8 cellular contexts compared by ENCODE assay signal in the genomic region with DNA sequence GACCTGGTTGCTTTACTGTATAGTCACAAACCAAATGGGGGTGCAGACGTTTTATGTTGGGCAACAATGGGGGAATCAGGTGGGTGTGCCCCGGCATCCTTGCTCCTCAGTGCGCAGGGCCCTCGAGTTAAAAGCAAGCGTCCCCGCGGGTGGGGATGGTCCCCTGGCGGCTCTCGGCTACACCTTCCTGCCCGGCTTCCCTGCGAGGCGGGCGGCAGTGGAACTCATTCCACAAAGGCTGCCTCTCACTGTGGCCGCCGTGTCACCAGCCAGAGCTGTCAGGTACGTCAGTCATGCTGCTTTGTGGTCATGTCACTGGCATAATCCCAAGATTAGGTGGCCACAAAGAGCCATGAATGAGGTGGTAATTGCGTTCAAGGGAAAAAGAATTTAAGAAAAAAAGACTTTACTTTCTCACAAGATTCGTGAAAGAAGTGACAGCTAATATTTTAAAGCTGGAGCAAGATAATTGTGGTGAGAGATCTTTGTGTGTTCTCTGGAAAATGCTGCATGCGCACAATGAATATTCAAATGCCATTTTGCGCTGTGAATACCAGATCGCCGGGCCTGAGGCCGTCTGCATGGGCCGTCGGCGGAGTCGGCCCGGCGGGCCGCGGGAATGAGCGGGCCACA.
DNase-seq lines count a peak whose midpoint lies in the region; ATAC-seq lines count a peak whose summit lies in the region.

No MANE protein-coding gene starts in this region.

- H3K4me1 Mint-ChIP-seq in CD4-positive, CD25-positive, alpha-beta regulatory T cell: peaks cover 10 to 24% (median 14%) of the 10 kb centered on the region in 4 donors
- H3K4me1 Mint-ChIP-seq in activated CD4-positive, alpha-beta T cell treated with anti-CD3 and anti-CD28 coated beads, Interleukin-2, amount 10 ng/mL, durations not matched to agents 7 days and 5 days: peaks cover 31% of the 10 kb centered on the region

- no peaks in the 10 kb centered on the region for H3K36me3 Mint-ChIP-seq in CD4-positive, CD25-positive, alpha-beta regulatory T cell
- peaks cover 11% of the 10 kb centered on the region for H3K36me3 Mint-ChIP-seq in activated CD4-positive, alpha-beta T cell treated with anti-CD3 and anti-CD28 coated beads, Interleukin-2, amount 10 ng/mL, durations not matched to agents 7 days and 5 days (ENCODE audit: low read depth)

- no peak for ATAC-seq in CD4-positive, CD25-positive, alpha-beta regulatory T cell (ENCODE audit: low read depth in 2 of 2)

- H3K4me3 ChIP-seq in CD4-positive, CD25-positive, alpha-beta regulatory T cell (ENCODE audit: low read depth, low read length): peak overlapping the region; percentile 53
- H3K4me3 ChIP-seq in HAP-1 (peak overlapping the region; percentile 27; the same call in 1 of the 2 replicates), skeletal muscle cell (ENCODE audit: low read depth, low read length) (peak overlapping the region; percentile 63)

- H3K9me3 Mint-ChIP-seq in CD4-positive, CD25-positive, alpha-beta regulatory T cell: peaks cover 0 to 2% (median 0%) of the 10 kb centered on the region in 7 donors
- no peaks in the 10 kb centered on the region for H3K9me3 Mint-ChIP-seq in activated CD4-positive, alpha-beta T cell treated with anti-CD3 and anti-CD28 coated beads, Interleukin-2, amount 10 ng/mL, durations not matched to agents 7 days and 5 days

- in situ Hi-C loops in HAP-1 (cut with MboI; ENCODE audit: low sequenced_read_pairs): no loop called here

- peaks cover 28% of the 10 kb centered on the region for H3K4me1 ChIP-seq in CD4-positive, CD25-positive, alpha-beta regulatory T cell (ENCODE audit: control insufficient read depth, insufficient read depth, low read length, poor library complexity, severe bottlenecking)
- peaks cover 24% of the 10 kb centered on the region for H3K4me1 ChIP-seq in HAP-1

- H3K36me3 ChIP-seq in CD4-positive, CD25-positive, alpha-beta regulatory T cell (ENCODE audit: control insufficient read depth, insufficient read depth, low read length): no peaks in the 10 kb centered on the region
- H3K36me3 ChIP-seq in HAP-1 (replicated peaks): no peaks in the 10 kb centered on the region

- H3K9me3 ChIP-seq in CD4-positive, CD25-positive, alpha-beta regulatory T cell (ENCODE audit: control insufficient read depth in 2 of 2, low read length in 2 of 2): no peaks in the 10 kb centered on the region
- H3K9me3 ChIP-seq in HAP-1: no peaks in the 10 kb centered on the region

- POLR2A ChIA-PET in activated CD4-positive, alpha-beta T cell treated with anti-CD3 and anti-CD28 coated beads, Interleukin-2, amount 10 ng/mL, durations not matched to agents 7 days and 5 days (lab: Charles Lee): no interaction called here

- H3K27me3 Mint-ChIP-seq in CD4-positive, CD25-positive, alpha-beta regulatory T cell: peaks cover 9% of the 10 kb centered on the region
- H3K27me3 Mint-ChIP-seq in activated CD4-positive, alpha-beta T cell treated with anti-CD3 and anti-CD28 coated beads, Interleukin-2, amount 10 ng/mL, durations not matched to agents 7 days and 5 days: peaks cover 18% of the 10 kb centered on the region

- H3K27ac ChIP-seq in CD4-positive, CD25-positive, alpha-beta regulatory T cell (ENCODE audit: insufficient read depth, low read length, poor library complexity, severe bottlenecking): peak overlapping the region; percentile 81
- no peak overlapping the region for H3K27ac ChIP-seq in caudate nucleus (ENCODE audit: low read depth, low read length)

- CTCF ChIA-PET in activated CD4-positive, alpha-beta T cell treated with anti-CD3 and anti-CD28 coated beads, Interleukin-2, amount 10 ng/mL, durations not matched to agents 7 days and 5 days (lab: Charles Lee): no interaction called here

- peak overlapping the region; percentile 1 to 94 (median 12) for H3K27ac Mint-ChIP-seq in CD4-positive, CD25-positive, alpha-beta regulatory T cell
- H3K27ac Mint-ChIP-seq in activated CD4-positive, alpha-beta T cell treated with anti-CD3 and anti-CD28 coated beads, Interleukin-2, amount 10 ng/mL, durations not matched to agents 7 days and 5 days: peak overlapping the region; percentile 76

- peak overlapping the region; percentile 75 to 98 (median 90) for H3K4me3 Mint-ChIP-seq in CD4-positive, CD25-positive, alpha-beta regulatory T cell
- peak overlapping the region; percentile 87 for H3K4me3 Mint-ChIP-seq in activated CD4-positive, alpha-beta T cell treated with anti-CD3 and anti-CD28 coated beads, Interleukin-2, amount 10 ng/mL, durations not matched to agents 7 days and 5 days

- DNase-seq in CD4-positive, CD25-positive, alpha-beta regulatory T cell: peak in 2 of 3 donors; percentile 8 to 15
- DNase-seq in HAP-1 (ENCODE audit: low spot score in 2 of 2): peak; percentile 62 to 67
- peak; percentile 14 for DNase-seq in activated CD4-positive, alpha-beta T cell treated with anti-CD3 and anti-CD28 coated beads, Interleukin-2, amount 10 ng/mL, durations not matched to agents 7 days and 5 days
- DNase-seq in fibroblast of peridontal ligament (ENCODE audit: extremely low read depth): peak; percentile 13
- DNase-seq in skeletal muscle cell (ENCODE audit: low read depth): no peak
- DNase-seq in caudate nucleus (lab: John Stamatoyannopoulos, UW): no peak
- DNase-seq in SKM-1 treated with dmso at 0.1 percent for 144 hours (lab: John Stamatoyannopoulos, UW; ENCODE audit: unreplicated experiment): no peak
- no peak for DNase-seq in SKM-1 (lab: John Stamatoyannopoulos, UW; ENCODE audit: unreplicated experiment)

- no peaks in the 10 kb centered on the region for H3K27me3 ChIP-seq in CD4-positive, CD25-positive, alpha-beta regulatory T cell (ENCODE audit: control insufficient read depth, insufficient read depth, low read length)
- H3K27me3 ChIP-seq in HAP-1 (ENCODE audit: low read depth): no peaks in the 10 kb centered on the region

Comparison
In these comparisons a context has a peak if more than half of its experiments do, and no peak if none do; other contexts are left out.
1. DNase-seq: peak in CD4-positive, CD25-positive, alpha-beta regulatory T cell (2 of 3), HAP-1 (2 of 2), activated CD4-positive, alpha-beta T cell treated with anti-CD3 and anti-CD28 coated beads, Interleukin-2, amount 10 ng/mL, durations not matched to agents 7 days and 5 days (single experiment) and fibroblast of peridontal ligament (single experiment); none in skeletal muscle cell (single experiment), caudate nucleus (0 of 61), SKM-1 treated with dmso at 0.1 percent for 144 hours (single experiment) and SKM-1 (single experiment).
2. Peak in every context shown above with its lines, with median percentiles within 50 percentile points of each other: H3K4me3 ChIP-seq.